ENCODE assay signal across 2 cellular contexts in the genomic region with DNA sequence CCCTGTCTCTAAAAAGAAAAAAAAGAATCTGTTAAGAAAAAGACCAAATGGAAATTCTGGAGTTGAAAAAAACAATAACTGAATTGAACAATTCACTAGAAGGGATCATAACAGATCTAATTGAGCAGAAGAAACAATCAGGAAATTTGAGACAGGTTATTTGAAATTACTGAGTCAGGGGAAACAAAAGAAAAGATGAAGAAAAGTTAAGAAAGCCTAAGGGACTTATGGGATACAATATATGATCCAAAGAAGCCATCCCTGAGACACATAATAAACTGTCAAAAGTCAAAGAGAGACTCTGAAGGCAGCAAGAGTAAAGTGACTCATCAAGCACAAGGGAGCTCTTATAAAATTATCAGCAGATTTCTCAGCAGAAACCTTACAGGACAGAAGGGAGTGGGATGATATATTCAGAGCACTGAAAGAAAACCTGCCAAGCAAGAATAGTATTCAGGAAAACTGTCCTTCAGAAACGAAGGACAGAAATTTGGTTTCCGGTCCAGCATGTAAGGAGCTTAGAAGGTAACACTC.
TF ChIP-seq lines count a peak whose summit lies in the region.

No MANE protein-coding gene starts in this region.

TF ChIP-seq in HCT116, 20 proteins besides CTCF, POLR2A, EP300 and RAD21:
- TF ChIP-seq SIN3A (IDR thresholded peaks at IDR 0.05; ENCODE audit: low read depth) (no peak), EZH2 (IDR thresholded peaks at IDR 0.05) (no peak), CEBPB (IDR thresholded peaks at IDR 0.05; ENCODE audit: low read depth) (no peak), TCF7L2 (IDR thresholded peaks at IDR 0.05; ENCODE audit: borderline replicate concordance, extremely low read depth, insufficient read depth, insufficient read length) (no peak), ZNF274 (IDR thresholded peaks at IDR 0.05; ENCODE audit: low read depth, low read length) (no peak), POLR2AphosphoS5 (IDR thresholded peaks at IDR 0.05; ENCODE audit: low read depth, low read length) (no peak), ZBTB33 (IDR thresholded peaks at IDR 0.05; ENCODE audit: extremely low read depth, insufficient replicate concordance, low read length) (no peak), CBX3 (IDR thresholded peaks at IDR 0.05; ENCODE audit: low read depth) (peak; percentile 48; the same call in 1 of the 2 replicates), EZH2phosphoT487 (IDR thresholded peaks at IDR 0.05; ENCODE audit: borderline replicate concordance) (no peak)

TF ChIP-seq in K562, 482 proteins besides CTCF, POLR2A, EP300 and RAD21:
- no peak for TF ChIP-seq ZNF174 (CRISPR knock-in tag; IDR thresholded peaks at IDR 0.05)
- TF ChIP-seq, protein P1, sequence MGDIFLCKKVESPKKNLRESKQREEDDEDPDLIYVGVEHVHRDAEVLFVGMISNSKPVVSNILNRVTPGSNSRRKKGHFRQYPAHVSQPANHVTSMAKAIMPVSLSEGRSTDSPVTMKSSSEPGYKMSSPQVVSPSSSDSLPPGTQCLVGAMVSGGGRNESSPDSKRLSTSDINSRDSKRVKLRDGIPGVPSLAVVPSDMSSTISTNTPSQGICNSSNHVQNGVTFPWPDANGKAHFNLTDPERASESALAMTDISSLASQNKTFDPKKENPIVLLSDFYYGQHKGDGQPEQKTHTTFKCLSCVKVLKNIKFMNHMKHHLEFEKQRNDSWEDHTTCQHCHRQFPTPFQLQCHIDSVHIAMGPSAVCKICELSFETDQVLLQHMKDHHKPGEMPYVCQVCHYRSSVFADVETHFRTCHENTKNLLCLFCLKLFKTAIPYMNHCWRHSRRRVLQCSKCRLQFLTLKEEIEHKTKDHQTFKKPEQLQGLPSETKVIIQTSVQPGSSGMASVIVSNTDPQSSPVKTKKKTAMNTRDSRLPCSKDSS (IDR thresholded peaks at IDR 0.05; ENCODE audit: low read depth, partially characterized antibody) = peak; percentile 92
- TF ChIP-seq, protein P2, sequence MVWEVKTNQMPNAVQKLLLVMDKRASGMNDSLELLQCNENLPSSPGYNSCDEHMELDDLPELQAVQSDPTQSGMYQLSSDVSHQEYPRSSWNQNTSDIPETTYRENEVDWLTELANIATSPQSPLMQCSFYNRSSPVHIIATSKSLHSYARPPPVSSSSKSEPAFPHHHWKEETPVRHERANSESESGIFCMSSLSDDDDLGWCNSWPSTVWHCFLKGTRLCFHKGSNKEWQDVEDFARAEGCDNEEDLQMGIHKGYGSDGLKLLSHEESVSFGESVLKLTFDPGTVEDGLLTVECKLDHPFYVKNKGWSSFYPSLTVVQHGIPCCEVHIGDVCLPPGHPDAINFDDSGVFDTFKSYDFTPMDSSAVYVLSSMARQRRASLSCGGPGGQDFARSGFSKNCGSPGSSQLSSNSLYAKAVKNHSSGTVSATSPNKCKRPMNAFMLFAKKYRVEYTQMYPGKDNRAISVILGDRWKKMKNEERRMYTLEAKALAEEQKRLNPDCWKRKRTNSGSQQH (CRISPR knock-in tag; IDR thresholded peaks at IDR 0.05) = no peak
- TF ChIP-seq, protein P3, sequence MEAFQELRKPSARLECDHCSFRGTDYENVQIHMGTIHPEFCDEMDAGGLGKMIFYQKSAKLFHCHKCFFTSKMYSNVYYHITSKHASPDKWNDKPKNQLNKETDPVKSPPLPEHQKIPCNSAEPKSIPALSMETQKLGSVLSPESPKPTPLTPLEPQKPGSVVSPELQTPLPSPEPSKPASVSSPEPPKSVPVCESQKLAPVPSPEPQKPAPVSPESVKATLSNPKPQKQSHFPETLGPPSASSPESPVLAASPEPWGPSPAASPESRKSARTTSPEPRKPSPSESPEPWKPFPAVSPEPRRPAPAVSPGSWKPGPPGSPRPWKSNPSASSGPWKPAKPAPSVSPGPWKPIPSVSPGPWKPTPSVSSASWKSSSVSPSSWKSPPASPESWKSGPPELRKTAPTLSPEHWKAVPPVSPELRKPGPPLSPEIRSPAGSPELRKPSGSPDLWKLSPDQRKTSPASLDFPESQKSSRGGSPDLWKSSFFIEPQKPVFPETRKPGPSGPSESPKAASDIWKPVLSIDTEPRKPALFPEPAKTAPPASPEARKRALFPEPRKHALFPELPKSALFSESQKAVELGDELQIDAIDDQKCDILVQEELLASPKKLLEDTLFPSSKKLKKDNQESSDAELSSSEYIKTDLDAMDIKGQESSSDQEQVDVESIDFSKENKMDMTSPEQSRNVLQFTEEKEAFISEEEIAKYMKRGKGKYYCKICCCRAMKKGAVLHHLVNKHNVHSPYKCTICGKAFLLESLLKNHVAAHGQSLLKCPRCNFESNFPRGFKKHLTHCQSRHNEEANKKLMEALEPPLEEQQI (IDR thresholded peaks at IDR 0.05) = peak; percentile 23; the same call in 1 of the 2 replicates
- peak; percentile 67 for TF ChIP-seq ZNF316 (IDR thresholded peaks at IDR 0.05)
- peak; percentile 82 for TF ChIP-seq HLTF (IDR thresholded peaks at IDR 0.05)
- TF ChIP-seq NR2C2 (CRISPR knock-in tag; IDR thresholded peaks at IDR 0.05) = no peak
- no peak for TF ChIP-seq NR2C2 (tag; IDR thresholded peaks at IDR 0.05)
- TF ChIP-seq ZNF280B (CRISPR knock-in tag; IDR thresholded peaks at IDR 0.05) = peak; percentile 89; the same call in 1 of the 2 replicates
- TF ChIP-seq CBX3 (IDR thresholded peaks at IDR 0.05; ENCODE audit: borderline replicate concordance in 1 of 2, low read length in 2 of 2) = peak in 1 of 2 experiments; percentile 86; a peak in 2 of 3 replicates
- TF ChIP-seq ATF3 (IDR thresholded peaks at IDR 0.05) = peak; percentile 14; the same call in 1 of the 2 replicates
- TF ChIP-seq ATF3 (CRISPR knock-in tag; conservative IDR thresholded peaks at IDR 0.05) = no peak
- peak; percentile 66; the same call in 1 of the 2 replicates for TF ChIP-seq ZEB2 (IDR thresholded peaks at IDR 0.05)
- TF ChIP-seq DPF2 (IDR thresholded peaks at IDR 0.05) = 0 out of 2 replicates have a peak, but pooled peaks have one; percentile 13
- TF ChIP-seq XRCC3 (IDR thresholded peaks at IDR 0.05) = peak; percentile 30; the same call in 1 of the 2 replicates
- TF ChIP-seq TRIM28 (IDR thresholded peaks at IDR 0.05) = peak; percentile 93
- TF ChIP-seq, protein P4, sequence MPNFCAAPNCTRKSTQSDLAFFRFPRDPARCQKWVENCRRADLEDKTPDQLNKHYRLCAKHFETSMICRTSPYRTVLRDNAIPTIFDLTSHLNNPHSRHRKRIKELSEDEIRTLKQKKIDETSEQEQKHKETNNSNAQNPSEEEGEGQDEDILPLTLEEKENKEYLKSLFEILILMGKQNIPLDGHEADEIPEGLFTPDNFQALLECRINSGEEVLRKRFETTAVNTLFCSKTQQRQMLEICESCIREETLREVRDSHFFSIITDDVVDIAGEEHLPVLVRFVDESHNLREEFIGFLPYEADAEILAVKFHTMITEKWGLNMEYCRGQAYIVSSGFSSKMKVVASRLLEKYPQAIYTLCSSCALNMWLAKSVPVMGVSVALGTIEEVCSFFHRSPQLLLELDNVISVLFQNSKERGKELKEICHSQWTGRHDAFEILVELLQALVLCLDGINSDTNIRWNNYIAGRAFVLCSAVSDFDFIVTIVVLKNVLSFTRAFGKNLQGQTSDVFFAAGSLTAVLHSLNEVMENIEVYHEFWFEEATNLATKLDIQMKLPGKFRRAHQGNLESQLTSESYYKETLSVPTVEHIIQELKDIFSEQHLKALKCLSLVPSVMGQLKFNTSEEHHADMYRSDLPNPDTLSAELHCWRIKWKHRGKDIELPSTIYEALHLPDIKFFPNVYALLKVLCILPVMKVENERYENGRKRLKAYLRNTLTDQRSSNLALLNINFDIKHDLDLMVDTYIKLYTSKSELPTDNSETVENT (CRISPR knock-in tag; IDR thresholded peaks at IDR 0.05) = no peak
- TF ChIP-seq MYBL2 (IDR thresholded peaks at IDR 0.05; ENCODE audit: low read depth) = 0 out of 2 replicates have a peak, but pooled peaks have one; percentile 17
- TF ChIP-seq MYBL2 (CRISPR knock-in tag; IDR thresholded peaks at IDR 0.05; ENCODE audit: borderline replicate concordance) = no peak
- TF ChIP-seq C11orf30 (IDR thresholded peaks at IDR 0.05; ENCODE audit: low read depth) = peak; percentile 49; the same call in 1 of the 2 replicates
- TF ChIP-seq ZC3H11A (IDR thresholded peaks at IDR 0.05; ENCODE audit: low read depth, low read length) = no peak
- no peak for TF ChIP-seq ZNF449 (CRISPR knock-in tag; IDR thresholded peaks at IDR 0.05)
- TF ChIP-seq TRIM24 (IDR thresholded peaks at IDR 0.05) = peak; percentile 44 to 64; a peak in 2 of 4 replicates
